In the genomic region with DNA sequence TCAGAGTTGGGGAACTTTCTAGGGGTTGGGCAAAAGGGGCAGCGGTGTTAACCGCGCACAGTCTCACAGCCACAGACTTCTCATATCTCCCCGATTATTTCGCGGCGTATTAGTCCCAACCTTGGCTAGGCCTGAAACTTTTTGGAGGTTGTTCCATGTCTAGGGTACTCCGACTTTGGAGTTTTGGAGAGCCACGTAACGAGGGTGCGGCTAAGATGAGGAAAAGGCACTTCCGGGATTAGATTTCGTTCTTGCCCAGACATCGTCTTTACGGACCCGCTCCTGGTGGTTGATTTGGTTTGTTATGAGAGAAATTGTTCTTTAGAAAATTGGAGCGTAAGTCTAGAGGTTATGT, we compare ENCODE assay signal across 8 cellular contexts. TPM values are rescaled to one million over a fixed set of nuclear protein-coding genes. Genes with fewer than 3 reads are reported as not detected.
DNase-seq lines count a peak whose midpoint lies in the region; ATAC-seq and TF ChIP-seq lines count a peak whose summit lies in the region.

No MANE protein-coding gene starts in this region.

- POLR2A ChIA-PET in CD4-positive, alpha-beta memory T cell (lab: Charles Lee; ENCODE audit: partially characterized antibody), result interaction anchor here (0.6 to 3.3 kb wide), 8 partner anchors 9 to 220 kb away, joined by 3 to 41 read pairs (median 6); a partner anchor contains a TSS
- POLR2A ChIA-PET in activated CD4-positive, alpha-beta memory T cell treated with anti-CD3 and anti-CD28 coated beads, Interleukin-2, amount 10 ng/mL, durations not matched to agents 7 days and 5 days (lab: Charles Lee), result interaction anchor here (1.0 to 2.6 kb wide), 7 partner anchors 9 to 113 kb away, joined by 4 to 11 read pairs (median 7); no protein-coding TSS in a partner anchor

- H3K9me3 Mint-ChIP-seq in CD4-positive, alpha-beta memory T cell, result peaks cover 0 to 1% (median 0%) of the 10 kb centered on the region in 8 donors
- no peaks in the 10 kb centered on the region for H3K9me3 Mint-ChIP-seq in activated CD4-positive, alpha-beta memory T cell treated with anti-CD3 and anti-CD28 coated beads, Interleukin-2, amount 10 ng/mL, durations not matched to agents 7 days and 5 days

- 0 to 1% methylated on average over 3 to 14 of the region's 17 CpGs for WGBS in gastroesophageal sphincter (ENCODE audit: low coverage in 1 of 2), 2 donors

- CTCF ChIA-PET in CD4-positive, alpha-beta memory T cell (lab: Charles Lee; ENCODE audit: partially characterized antibody), result interaction anchor here (1.0 to 1.5 kb wide), 3 partner anchors 66 to 207 kb away, joined by 3 to 5 read pairs (median 3); a partner anchor contains a TSS
- CTCF ChIA-PET in activated CD4-positive, alpha-beta memory T cell treated with anti-CD3 and anti-CD28 coated beads, Interleukin-2, amount 10 ng/mL, durations not matched to agents 7 days and 5 days (lab: Charles Lee), result interaction anchor here (1.1 to 3.4 kb wide), 5 partner anchors 9 to 93 kb away, joined by 3 to 16 read pairs (median 7); no protein-coding TSS in a partner anchor

- H3K27me3 ChIP-seq in CD4-positive, alpha-beta memory T cell (ENCODE audit: insufficient read depth, low read length), result no peaks in the 10 kb centered on the region
- H3K27me3 ChIP-seq in gastroesophageal sphincter, result no peaks in the 10 kb centered on the region

- peak overlapping the region; percentile 88 to 97 for H3K4me3 ChIP-seq in CD4-positive, alpha-beta memory T cell (ENCODE audit: low read length in 2 of 2)
- H3K4me3 ChIP-seq in gastroesophageal sphincter (peak overlapping the region; percentile 88 to 95), skeletal muscle cell (ENCODE audit: low read depth, low read length) (peak overlapping the region; percentile 100)

- H3K9me3 ChIP-seq in CD4-positive, alpha-beta memory T cell (ENCODE audit: control insufficient read depth in 1 of 2, low read length in 2 of 2), result no peaks in the 10 kb centered on the region
- H3K9me3 ChIP-seq in gastroesophageal sphincter, result no peaks in the 10 kb centered on the region

- no peak for TF ChIP-seq CTCF in gastroesophageal sphincter (IDR thresholded peaks at IDR 0.05)
- TF ChIP-seq CTCF in GM20000 (IDR thresholded peaks at IDR 0.05; ENCODE audit: extremely low read depth, missing control alignments), result no peak

- H3K36me3 ChIP-seq in CD4-positive, alpha-beta memory T cell (ENCODE audit: insufficient read depth, low read length), result no peaks in the 10 kb centered on the region
- no peaks in the 10 kb centered on the region for H3K36me3 ChIP-seq in gastroesophageal sphincter

- DNase-seq in CD4-positive, alpha-beta memory T cell, result peak in 3 of 5 donors; percentile 18 to 63 (median 39)
- peak; percentile 23 for DNase-seq in HT1080 (ENCODE audit: low read depth)
- no peak for DNase-seq in activated CD4-positive, alpha-beta memory T cell treated with anti-CD3 and anti-CD28 coated beads, Interleukin-2, amount 10 ng/mL, durations not matched to agents 7 days and 5 days
- no peak for DNase-seq in skeletal muscle cell (ENCODE audit: low read depth)
- no peak for DNase-seq in putamen (ENCODE audit: low spot score)
- no peak for DNase-seq in GM20000 (ENCODE audit: low spot score)

- no peak for ATAC-seq in gastroesophageal sphincter
- no peak for ATAC-seq in GM21529 (IDR thresholded peaks at IDR 0.05; ENCODE audit: unreplicated experiment)

- peaks cover 0 to 14% of the 10 kb centered on the region in 2 donors for H3K36me3 Mint-ChIP-seq in CD4-positive, alpha-beta memory T cell
- H3K36me3 Mint-ChIP-seq in activated CD4-positive, alpha-beta memory T cell treated with anti-CD3 and anti-CD28 coated beads, Interleukin-2, amount 10 ng/mL, durations not matched to agents 7 days and 5 days (ENCODE audit: low read depth), result peaks cover 10% of the 10 kb centered on the region

- peak overlapping the region; percentile 98 for H3K27ac ChIP-seq in CD4-positive, alpha-beta memory T cell (ENCODE audit: low read depth, low read length)
- peak overlapping the region; percentile 94 to 98 (median 98) for H3K27ac ChIP-seq in gastroesophageal sphincter

- peak overlapping the region; percentile 94 to 99 (median 98) for H3K4me3 Mint-ChIP-seq in CD4-positive, alpha-beta memory T cell
- peak overlapping the region; percentile 96 for H3K4me3 Mint-ChIP-seq in activated CD4-positive, alpha-beta memory T cell treated with anti-CD3 and anti-CD28 coated beads, Interleukin-2, amount 10 ng/mL, durations not matched to agents 7 days and 5 days

- no peak for TF ChIP-seq EP300 in gastroesophageal sphincter (IDR thresholded peaks at IDR 0.05)

- peaks cover 73% of the 10 kb centered on the region for H3K4me1 ChIP-seq in CD4-positive, alpha-beta memory T cell (ENCODE audit: insufficient read depth, low read length)
- H3K4me1 ChIP-seq in gastroesophageal sphincter, result peaks cover 0 to 58% (median 25%) of the 10 kb centered on the region in 3 donors

- H3K4me1 Mint-ChIP-seq in CD4-positive, alpha-beta memory T cell, result peaks cover 44 to 84% (median 66%) of the 10 kb centered on the region in 4 donors
- H3K4me1 Mint-ChIP-seq in activated CD4-positive, alpha-beta memory T cell treated with anti-CD3 and anti-CD28 coated beads, Interleukin-2, amount 10 ng/mL, durations not matched to agents 7 days and 5 days, result peaks cover 46% of the 10 kb centered on the region

- intact Hi-C loops in CD4-positive, alpha-beta memory T cell (cut with micrococcal nuclease), result loop anchor here (1.0 to 10.0 kb wide), 4 partner anchors 123 to 753 kb away; a partner anchor contains a TSS

- no peak for TF ChIP-seq POLR2A in gastroesophageal sphincter (IDR thresholded peaks at IDR 0.05)

- no peaks in the 10 kb centered on the region for H3K27me3 Mint-ChIP-seq in CD4-positive, alpha-beta memory T cell
- H3K27me3 Mint-ChIP-seq in activated CD4-positive, alpha-beta memory T cell treated with anti-CD3 and anti-CD28 coated beads, Interleukin-2, amount 10 ng/mL, durations not matched to agents 7 days and 5 days, result no peaks in the 10 kb centered on the region

- peak overlapping the region; percentile 98 to 99 (median 99) for H3K27ac Mint-ChIP-seq in CD4-positive, alpha-beta memory T cell
- H3K27ac Mint-ChIP-seq in activated CD4-positive, alpha-beta memory T cell treated with anti-CD3 and anti-CD28 coated beads, Interleukin-2, amount 10 ng/mL, durations not matched to agents 7 days and 5 days, result peak overlapping the region; percentile 94

RNA-seq across cellular contexts. Expression of a gene that starts 0.5 kb away (rescaled TPM):
- total RNA-seq in CD4-positive, alpha-beta memory T cell, result 10 to 100 TPM; 77.1 to 83.4 TPM
- polyA plus RNA-seq in CD4-positive, alpha-beta memory T cell, result 10 to 100 TPM in 1 of 2 donors, 1 to 10 TPM in 1; 7.0 to 20.2 TPM
- 6.6 and 14.1 TPM in 2 replicates for total RNA-seq in HT1080 (2014; rRNA removed; shearing (Covaris generic))
- 57.8 and 74.8 TPM in 2 replicates for polyA plus RNA-seq in HT1080 (2015; cell fraction: cytosol; rRNA removed)
- 51.4 and 58.2 TPM in 2 replicates for polyA plus RNA-seq in HT1080 (2015; cell fraction: nucleus; rRNA removed)
- total RNA-seq in activated CD4-positive, alpha-beta memory T cell treated with anti-CD3 and anti-CD28 coated beads, Interleukin-2, amount 10 ng/mL, durations not matched to agents 7 days and 5 days, result 10 to 100 TPM; 79.2 to 83.7 TPM
- total RNA-seq in gastroesophageal sphincter, result 10 to 100 TPM; 17.1 to 26.8 (median 20.7) TPM

RNA-seq across cellular contexts. Expression of a gene that starts 1.1 kb away (rescaled TPM):
- 10 to 100 TPM; 62.1 to 66.9 TPM for total RNA-seq in CD4-positive, alpha-beta memory T cell
- polyA plus RNA-seq in CD4-positive, alpha-beta memory T cell, result 10 to 100 TPM; 37.4 to 49.4 TPM
- total RNA-seq in HT1080 (2014; rRNA removed; shearing (Covaris generic)), result 36.6 and 37.7 TPM in 2 replicates
- polyA plus RNA-seq in HT1080 (2015; cell fraction: cytosol; rRNA removed), result 46.2 and 50.7 TPM in 2 replicates
- 28.8 and 30.7 TPM in 2 replicates for polyA plus RNA-seq in HT1080 (2015; cell fraction: nucleus; rRNA removed)
- total RNA-seq in activated CD4-positive, alpha-beta memory T cell treated with anti-CD3 and anti-CD28 coated beads, Interleukin-2, amount 10 ng/mL, durations not matched to agents 7 days and 5 days, result 10 to 100 TPM; 63.8 to 66.3 TPM
- 100 to 1,000 TPM; 127 to 184 (median 162) TPM for total RNA-seq in gastroesophageal sphincter

Comparison
In these comparisons a context has a peak if more than half of its experiments do, and no peak if none do; other contexts are left out.
1. DNase-seq: peak in CD4-positive, alpha-beta memory T cell (3 of 5) and HT1080 (single experiment); none in activated CD4-positive, alpha-beta memory T cell treated with anti-CD3 and anti-CD28 coated beads, Interleukin-2, amount 10 ng/mL, durations not matched to agents 7 days and 5 days (single experiment), skeletal muscle cell (single experiment), putamen (single experiment) and GM20000 (single experiment).
2. Peak in every context shown above with its lines, with median percentiles within 50 percentile points of each other: H3K4me3 ChIP-seq.